8 cellular contexts compared by ENCODE assay signal in genomic region chr11:64742087-64742939, GRCh38. TPM values are rescaled to one million over a fixed set of nuclear protein-coding genes. Genes with fewer than 3 reads are reported as not detected.
A peak's percentile ranks its signal among the peaks of the same experiment; 100 is the strongest.
DNase-seq lines count a peak whose midpoint lies in the region; ATAC-seq and TF ChIP-seq lines count a peak whose summit lies in the region.

No MANE protein-coding gene starts in this region.

- intact Hi-C loops in right lobe of liver (cut with DNase I) (no loop called here), transverse colon (cut with DNase I; ENCODE audit: low total_unique reads) (no loop called here)

- in situ Hi-C loops in transverse colon (cut with MboI; ENCODE audit: low pct_ligation_motif_present in 1 of 4, low pct_unique_long_range_greater_than_20kb in 1 of 4, low sequenced_read_pairs in 3 of 4), result no loop called here

- H3K27me3 ChIP-seq in right lobe of liver (peaks cover 0 to 5% of the 10 kb centered on the region in 2 donors), transverse colon (peaks cover 57% of the 10 kb centered on the region)

- H3K9me3 ChIP-seq in ES-I3 (ENCODE audit: control insufficient read depth, insufficient read depth, low read length) (no peaks in the 10 kb centered on the region), right lobe of liver (no peaks in the 10 kb centered on the region), transverse colon (no peaks in the 10 kb centered on the region)

- H3K9me3 Mint-ChIP-seq in IgD-negative memory B cell, result no peaks in the 10 kb centered on the region
- H3K9me3 Mint-ChIP-seq in brain, result peaks cover 0 to 18% (median 0%) of the 10 kb centered on the region in 5 experiments

- TF ChIP-seq POLR2A in right lobe of liver (IDR thresholded peaks at IDR 0.05) (no peak), transverse colon (IDR thresholded peaks at IDR 0.05) (no peak)

- peaks cover 12% of the 10 kb centered on the region; the same call in 1 of the 2 replicates for H3K4me1 ChIP-seq in ES-I3 (ENCODE audit: insufficient read depth, low read length)
- peaks cover 0 to 23% (median 5%) of the 10 kb centered on the region in 4 donors for H3K4me1 ChIP-seq in right lobe of liver
- H3K4me1 ChIP-seq in transverse colon, result peaks cover 6 to 41% (median 34%) of the 10 kb centered on the region in 4 donors

- H3K4me3 ChIP-seq in right lobe of liver (peak overlapping the region; percentile 46 to 59 (median 53)), transverse colon (peak overlapping the region; percentile 40 to 56 (median 46))

- H3K27ac ChIP-seq in right lobe of liver (peak overlapping the region; percentile 60 to 76 (median 66)), transverse colon (peak overlapping the region; percentile 85 to 95 (median 88))

- TF ChIP-seq CTCF in brain (conservative IDR thresholded peaks at IDR 0.05) (no peak), right lobe of liver (IDR thresholded peaks at IDR 0.05) (no peak), transverse colon (IDR thresholded peaks at IDR 0.05) (no peak)

- H3K4me3 Mint-ChIP-seq in IgD-negative memory B cell, result peak overlapping the region; percentile 88 to 100 (median 93)
- H3K4me3 Mint-ChIP-seq in brain, result peak overlapping the region; percentile 59 to 72 (median 67)

- WGBS in right lobe of liver (ENCODE audit: insufficient coverage, low coverage, low lambda C conversion rate, missing lambda C conversion rate), result 6% methylated on average over 21 of the region's 59 CpGs
- 10% methylated on average over 44 of the region's 59 CpGs; no CpG with 5 or more reads in 1 of the 2 donors for WGBS in transverse colon (ENCODE audit: low coverage in 1 of 2), 2 donors

- H3K27me3 Mint-ChIP-seq in IgD-negative memory B cell (no peaks in the 10 kb centered on the region), brain (peaks cover 62% of the 10 kb centered on the region)

- ATAC-seq in right lobe of liver (peak; percentile 6 to 22 (median 14)), HG03378 (IDR thresholded peaks at IDR 0.05; ENCODE audit: unreplicated experiment) (no peak)

- no peak for TF ChIP-seq EP300 in transverse colon (IDR thresholded peaks at IDR 0.05; ENCODE audit: low read depth)

- DNase-seq in right lobe of liver, result peak in 2 of 3 donors; percentile 56 to 65
- DNase-seq in transverse colon, result no peak
- no peak for DNase-seq in NCI-H2171 (lab: John Stamatoyannopoulos, UW)
- DNase-seq in Kasumi-1 (lab: John Stamatoyannopoulos, UW), result no peak

- H3K27ac Mint-ChIP-seq in IgD-negative memory B cell, result peak overlapping the region; percentile 85 to 94 (median 90)
- H3K27ac Mint-ChIP-seq in brain, result no peak overlapping the region

- peak overlapping the region; percentile 63 for H3K9ac ChIP-seq in ES-I3 (ENCODE audit: low read depth, low read length)

- peaks cover 0 to 24% (median 15%) of the 10 kb centered on the region in 3 donors for H3K4me1 Mint-ChIP-seq in IgD-negative memory B cell
- peaks cover 12% of the 10 kb centered on the region for H3K4me1 Mint-ChIP-seq in brain

- H3K36me3 ChIP-seq in ES-I3 (ENCODE audit: insufficient read depth, low read length) (no peaks in the 10 kb centered on the region), right lobe of liver (no peaks in the 10 kb centered on the region), transverse colon (no peaks in the 10 kb centered on the region)

- H3K36me3 Mint-ChIP-seq in IgD-negative memory B cell, result peaks cover 2% of the 10 kb centered on the region
- H3K36me3 Mint-ChIP-seq in brain, result no peaks in the 10 kb centered on the region

RNA-seq across cellular contexts. Expression of gene RASGRP2, which starts 1.6 kb away (rescaled TPM):
- polyA plus RNA-seq in IgD-negative memory B cell (350 TPM), brain (ENCODE audit: insufficient read depth, low read depth, low replicate concordance) (5.9 TPM)
- total RNA-seq in right lobe of liver (1 to 10 TPM; 1.6 to 8.1 (median 3.2) TPM), transverse colon (10 to 100 TPM; 12.1 to 24.3 (median 17.3) TPM)

RNA-seq across cellular contexts. Expression of gene PYGM, which starts 17.5 kb away (rescaled TPM):
- polyA plus RNA-seq in IgD-negative memory B cell (2.0 TPM), brain (ENCODE audit: insufficient read depth, low read depth, low replicate concordance) (13.4 TPM)
- total RNA-seq in right lobe of liver (1 to 10 TPM in 1 of 6 experiments, under 1 TPM in 5; 0.24 to 1.4 (median 0.47) TPM), transverse colon (1 to 10 TPM; 1.2 to 7.9 (median 2.2) TPM)

RNA-seq across cellular contexts. Expression of gene NRXN2, which starts 19.3 kb away (rescaled TPM):
- polyA plus RNA-seq in IgD-negative memory B cell (not detected), brain (ENCODE audit: insufficient read depth, low read depth, low replicate concordance) (117 TPM)
- total RNA-seq in right lobe of liver (1 to 10 TPM; 1.6 to 7.7 (median 2.3) TPM), transverse colon (1 to 10 TPM; 2.9 to 7.4 (median 6.8) TPM)

RNA-seq across cellular contexts. Expression of gene SF1, which starts 36.0 kb away (rescaled TPM):
- 170 TPM for polyA plus RNA-seq in IgD-negative memory B cell
- polyA plus RNA-seq in brain (ENCODE audit: insufficient read depth, low read depth, low replicate concordance), result 233 TPM
- 100 to 1,000 TPM in 5 of 6 experiments, 10 to 100 TPM in 1; 92.7 to 164 (median 141) TPM for total RNA-seq in right lobe of liver
- total RNA-seq in transverse colon, result 100 to 1,000 TPM; 196 to 458 (median 377) TPM

Comparison
In these comparisons a context has a peak if more than half of its experiments do, and no peak if none do; other contexts are left out.
1. H3K27ac Mint-ChIP-seq: peak in IgD-negative memory B cell (3 of 3); none in brain (0 of 5).
2. DNase-seq: peak in right lobe of liver (2 of 3); none in transverse colon (single experiment), NCI-H2171 (single experiment) and Kasumi-1 (0 of 2).